ENCODE assay signal across 1 cellular context in the genomic region with DNA sequence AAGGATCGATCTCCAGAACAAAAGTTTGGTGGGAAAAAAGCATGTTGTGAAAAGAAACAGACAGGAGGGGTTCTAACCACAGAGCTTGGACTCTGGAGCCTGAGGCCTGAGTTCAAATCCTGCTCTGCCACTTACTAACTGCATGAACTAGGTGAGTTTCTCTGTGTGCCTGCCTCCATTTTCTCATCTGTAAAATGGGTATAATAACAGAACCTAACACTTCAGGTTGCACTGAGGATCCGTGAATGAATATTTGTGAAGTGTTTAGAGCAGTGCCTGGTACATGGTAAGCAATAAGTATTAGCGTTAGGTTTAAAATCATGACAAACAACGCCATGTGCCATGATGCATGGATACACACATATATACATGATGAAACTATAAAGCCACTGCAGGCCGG.
TF ChIP-seq lines count a peak whose summit lies in the region.

No MANE protein-coding gene starts in this region.

TF ChIP-seq in K562, 482 proteins besides CTCF, POLR2A, EP300 and RAD21 (continued from another document):
- TF ChIP-seq RHOXF2B (CRISPR knock-in tag; conservative IDR thresholded peaks at IDR 0.05): no peak
- no peak for TF ChIP-seq NBN (IDR thresholded peaks at IDR 0.05; ENCODE audit: low read depth)
- TF ChIP-seq SMAD2 (IDR thresholded peaks at IDR 0.05; ENCODE audit: low read depth, low read length): no peak
- TF ChIP-seq CXXC5 (CRISPR knock-in tag; IDR thresholded peaks at IDR 0.05): no peak
- no peak for TF ChIP-seq RNF2 (IDR thresholded peaks at IDR 0.05)
- no peak for TF ChIP-seq CCAR2 (IDR thresholded peaks at IDR 0.05; ENCODE audit: low read depth, low read length)
- TF ChIP-seq CHD4 (IDR thresholded peaks at IDR 0.05; ENCODE audit: insufficient read depth, insufficient replicate concordance, low read depth, low read length, poor library complexity, severe bottlenecking): peak; percentile 32
- TF ChIP-seq MCM2 (IDR thresholded peaks at IDR 0.05; ENCODE audit: low read depth): no peak
- TF ChIP-seq SMARCA5 (IDR thresholded peaks at IDR 0.05): peak; percentile 41; the same call in 1 of the 2 replicates
- TF ChIP-seq NONO (IDR thresholded peaks at IDR 0.05; ENCODE audit: low read depth in 2 of 2, low read length in 1 of 2): no peak
- TF ChIP-seq SMARCB1 (IDR thresholded peaks at IDR 0.05; ENCODE audit: insufficient read length, low read depth): no peak
